Comparison of ENCODE assay signal across 1 cellular context in genomic region chr21:18547347-18547746, GRCh38.
TF ChIP-seq lines count a peak whose summit lies in the region.

No MANE protein-coding gene starts in this region.

TF ChIP-seq in WTC11, 78 proteins besides CTCF, POLR2A, EP300 and RAD21 (continued from another document):
- TF ChIP-seq FOXP4 (CRISPR knock-in tag; IDR thresholded peaks at IDR 0.05): no peak
- TF ChIP-seq USF1 (CRISPR knock-in tag; IDR thresholded peaks at IDR 0.05): no peak
- TF ChIP-seq ZNF138 (CRISPR knock-in tag; conservative IDR thresholded peaks at IDR 0.05): no peak
- no peak for TF ChIP-seq GTF2I (CRISPR knock-in tag; conservative IDR thresholded peaks at IDR 0.05)
- TF ChIP-seq NR3C1 (CRISPR knock-in tag; conservative IDR thresholded peaks at IDR 0.05; ENCODE audit: low read depth): no peak
- TF ChIP-seq TEAD4 (CRISPR knock-in tag; IDR thresholded peaks at IDR 0.05): no peak
